In the genomic region with DNA sequence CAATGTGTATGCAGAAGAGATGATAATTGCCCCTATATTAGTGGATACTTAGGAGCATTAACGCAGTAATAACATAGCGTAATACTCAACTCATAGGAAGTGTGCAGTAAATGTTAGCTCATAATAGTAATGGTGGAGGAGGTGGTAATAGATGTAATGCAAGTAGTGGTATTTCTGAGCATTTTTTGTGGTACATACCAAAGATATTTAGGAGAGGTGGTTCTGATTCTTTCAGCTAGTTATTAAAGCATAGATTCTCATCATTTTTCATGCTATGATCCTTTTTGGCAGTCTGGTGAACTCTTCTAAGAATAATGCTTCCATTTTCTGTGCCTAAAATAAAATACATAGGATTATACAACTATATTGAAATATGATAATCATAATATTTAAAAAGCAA, we compare ENCODE assay signal across 25 cellular contexts.
DNase-seq lines count a peak whose midpoint lies in the region; ATAC-seq and TF ChIP-seq lines count a peak whose summit lies in the region.
"Had no signal": no experiment of that assay in that cellular context is flagged by ENCODE, and none has a peak within 500 bp of the region (broad histone marks: within the 10 kb centered on the region; RNA-seq: fewer than 3 reads in every experiment).

No MANE protein-coding gene starts in this region.

- H3K9me3 Mint-ChIP-seq in WTC11 = no peaks in the 10 kb centered on the region
- H3K9me3 Mint-ChIP-seq: CD8-positive, alpha-beta T cell had no signal

- H3F3A ChIP-seq in GM23248 (ENCODE audit: insufficient read depth) = peaks cover 26% of the 10 kb centered on the region

- H4K20me1 ChIP-seq in GM23248 (ENCODE audit: insufficient read depth) = no peaks in the 10 kb centered on the region
- no peaks in the 10 kb centered on the region for H4K20me1 ChIP-seq in osteoblast (ENCODE audit: insufficient read depth, low read length)

- H3K27ac ChIP-seq in GM23248 (no peak overlapping the region), osteoblast (ENCODE audit: low read depth, low read length) (no peak overlapping the region)
- H3K27ac ChIP-seq: PC-9 had no signal

- H3K36me3 ChIP-seq in GM23248 (ENCODE audit: low read depth) = no peaks in the 10 kb centered on the region
- no peaks in the 10 kb centered on the region for H3K36me3 ChIP-seq in osteoblast (ENCODE audit: insufficient read depth, low read length)

- no peaks in the 10 kb centered on the region for H3K9me3 ChIP-seq in GM23248 (ENCODE audit: low read depth)
- no peaks in the 10 kb centered on the region for H3K9me3 ChIP-seq in osteoblast (ENCODE audit: low read depth, low read length)

- no peak overlapping the region for H3K4me3 Mint-ChIP-seq in WTC11
- H3K4me3 Mint-ChIP-seq: CD8-positive, alpha-beta T cell had no signal

- POLR2A ChIA-PET in WTC11 (lab: Charles Lee) = no interaction called here

- TF ChIP-seq CTCF in AG10803 (conservative IDR thresholded peaks at IDR 0.05; ENCODE audit: low read length) (no peak), osteoblast (IDR thresholded peaks at IDR 0.05; ENCODE audit: extremely low read depth, low read depth, low read length) (no peak), WTC11 (IDR thresholded peaks at IDR 0.05) (no peak)

- no peak overlapping the region for H3K27ac Mint-ChIP-seq in WTC11
- H3K27ac Mint-ChIP-seq: CD8-positive, alpha-beta T cell had no signal

- H3K79me2 ChIP-seq in GM23248 (ENCODE audit: insufficient read depth) (no peaks in the 10 kb centered on the region), osteoblast (ENCODE audit: insufficient read depth, low read length) (no peaks in the 10 kb centered on the region)

- CTCF ChIA-PET in WTC11 (lab: Charles Lee) = interaction anchor here (0.6 to 1.8 kb wide), 4 partner anchors 23 to 303 kb away, joined by 3 to 5 read pairs (median 4); no protein-coding TSS in a partner anchor

- no peaks in the 10 kb centered on the region for H3K9me2 ChIP-seq in GM23248 (ENCODE audit: insufficient read depth)

- no peak for ATAC-seq in WTC11
- ATAC-seq in HG03565 (IDR thresholded peaks at IDR 0.05; ENCODE audit: unreplicated experiment) = no peak
- no peak for ATAC-seq in GM18498 (IDR thresholded peaks at IDR 0.05; ENCODE audit: unreplicated experiment)
- ATAC-seq: CD8-positive, alpha-beta T cell; HepG2 had no signal

- H3K4me3 ChIP-seq in AG10803 (ENCODE audit: low read length) (no peak overlapping the region), GM23248 (no peak overlapping the region), osteoblast (ENCODE audit: insufficient read depth, low read length) (no peak overlapping the region)
- H3K4me3 ChIP-seq: PC-9 had no signal

- H3K4me1 Mint-ChIP-seq in WTC11 = no peaks in the 10 kb centered on the region

- no peaks in the 10 kb centered on the region for H3K36me3 Mint-ChIP-seq in WTC11

- no peak overlapping the region for H2AFZ ChIP-seq in GM23248
- no peak overlapping the region for H2AFZ ChIP-seq in osteoblast (ENCODE audit: low read length)
- H2AFZ ChIP-seq: PC-9 had no signal

- in situ Hi-C loops in GM23248 (cut with MboI) = no loop called here

- H3K27me3 ChIP-seq in GM23248 (replicated peaks; ENCODE audit: insufficient read depth) (no peaks in the 10 kb centered on the region), osteoblast (ENCODE audit: insufficient read depth, low read length) (no peaks in the 10 kb centered on the region)

- H3K4me2 ChIP-seq in GM23248 (ENCODE audit: unreplicated experiment) (peak overlapping the region; percentile 9), osteoblast (ENCODE audit: insufficient read depth, low read length) (no peak overlapping the region)
- H3K4me2 ChIP-seq: PC-9 had no signal

- DNase-seq in AG10803 (ENCODE audit: low read depth) = peak; percentile 67
- no peak for DNase-seq in GM23248
- peak; percentile 16 for DNase-seq in astrocyte of the hippocampus (ENCODE audit: low read depth, low spot score)
- peak; percentile 15 for DNase-seq in osteoblast (ENCODE audit: insufficient read length, low spot score, missing footprints)
- DNase-seq in COR-L47 (lab: John Stamatoyannopoulos, UW) = no peak
- no peak for DNase-seq in WTC11 (ENCODE audit: low spot score)
- DNase-seq: AML-193; C1 segment of cervical spinal cord; Calu3; CD8-positive, alpha-beta T cell; GF-D8; KBM-7; MM.1S; NCI-H1048; NCI-H1417 treated with DMSO at 0.1 percent for 48 hours; NCI-H187; NCI-H2227 treated with DMSO at 0.1 percent for 48 hours; NCI-H510A; NCI-H748 treated with DMSO at 0.1 percent for 48 hours; PC-9; RPMI8226; SHP77 had no signal

- H3K4me1 ChIP-seq in GM23248 (ENCODE audit: insufficient read depth) = peaks cover 36% of the 10 kb centered on the region
- peaks cover 13% of the 10 kb centered on the region for H3K4me1 ChIP-seq in osteoblast (ENCODE audit: insufficient read depth, low read length)

- H3K9ac ChIP-seq in GM23248 = no peak overlapping the region

- H3K27me3 Mint-ChIP-seq in WTC11 (ENCODE audit: low read depth) = no peaks in the 10 kb centered on the region

- 86 to 95% methylated on average over 2 of the region's 2 CpGs for WGBS in GM23248 (ENCODE audit: low coverage in 1 of 2, low lambda C conversion rate in 2 of 2, missing lambda C conversion rate in 2 of 2), 2 experiments

TF ChIP-seq in WTC11, 78 proteins besides CTCF, POLR2A, EP300 and RAD21:
- TF ChIP-seq NFYB (CRISPR knock-in tag; conservative IDR thresholded peaks at IDR 0.05; ENCODE audit: low read depth) (no peak), TP53 (CRISPR knock-in tag; IDR thresholded peaks at IDR 0.05) (no peak), PRRX2 (CRISPR knock-in tag; IDR thresholded peaks at IDR 0.05) (no peak), FOXK1 (CRISPR knock-in tag; IDR thresholded peaks at IDR 0.05) (no peak)
- TF ChIP-seq, protein P1, sequence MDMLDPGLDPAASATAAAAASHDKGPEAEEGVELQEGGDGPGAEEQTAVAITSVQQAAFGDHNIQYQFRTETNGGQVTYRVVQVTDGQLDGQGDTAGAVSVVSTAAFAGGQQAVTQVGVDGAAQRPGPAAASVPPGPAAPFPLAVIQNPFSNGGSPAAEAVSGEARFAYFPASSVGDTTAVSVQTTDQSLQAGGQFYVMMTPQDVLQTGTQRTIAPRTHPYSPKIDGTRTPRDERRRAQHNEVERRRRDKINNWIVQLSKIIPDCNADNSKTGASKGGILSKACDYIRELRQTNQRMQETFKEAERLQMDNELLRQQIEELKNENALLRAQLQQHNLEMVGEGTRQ (CRISPR knock-in tag; IDR thresholded peaks at IDR 0.05) = no peak
- TF ChIP-seq, protein P2, sequence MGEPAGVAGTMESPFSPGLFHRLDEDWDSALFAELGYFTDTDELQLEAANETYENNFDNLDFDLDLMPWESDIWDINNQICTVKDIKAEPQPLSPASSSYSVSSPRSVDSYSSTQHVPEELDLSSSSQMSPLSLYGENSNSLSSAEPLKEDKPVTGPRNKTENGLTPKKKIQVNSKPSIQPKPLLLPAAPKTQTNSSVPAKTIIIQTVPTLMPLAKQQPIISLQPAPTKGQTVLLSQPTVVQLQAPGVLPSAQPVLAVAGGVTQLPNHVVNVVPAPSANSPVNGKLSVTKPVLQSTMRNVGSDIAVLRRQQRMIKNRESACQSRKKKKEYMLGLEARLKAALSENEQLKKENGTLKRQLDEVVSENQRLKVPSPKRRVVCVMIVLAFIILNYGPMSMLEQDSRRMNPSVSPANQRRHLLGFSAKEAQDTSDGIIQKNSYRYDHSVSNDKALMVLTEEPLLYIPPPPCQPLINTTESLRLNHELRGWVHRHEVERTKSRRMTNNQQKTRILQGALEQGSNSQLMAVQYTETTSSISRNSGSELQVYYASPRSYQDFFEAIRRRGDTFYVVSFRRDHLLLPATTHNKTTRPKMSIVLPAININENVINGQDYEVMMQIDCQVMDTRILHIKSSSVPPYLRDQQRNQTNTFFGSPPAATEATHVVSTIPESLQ (CRISPR knock-in tag; IDR thresholded peaks at IDR 0.05) = no peak
- TF ChIP-seq, protein P3, sequence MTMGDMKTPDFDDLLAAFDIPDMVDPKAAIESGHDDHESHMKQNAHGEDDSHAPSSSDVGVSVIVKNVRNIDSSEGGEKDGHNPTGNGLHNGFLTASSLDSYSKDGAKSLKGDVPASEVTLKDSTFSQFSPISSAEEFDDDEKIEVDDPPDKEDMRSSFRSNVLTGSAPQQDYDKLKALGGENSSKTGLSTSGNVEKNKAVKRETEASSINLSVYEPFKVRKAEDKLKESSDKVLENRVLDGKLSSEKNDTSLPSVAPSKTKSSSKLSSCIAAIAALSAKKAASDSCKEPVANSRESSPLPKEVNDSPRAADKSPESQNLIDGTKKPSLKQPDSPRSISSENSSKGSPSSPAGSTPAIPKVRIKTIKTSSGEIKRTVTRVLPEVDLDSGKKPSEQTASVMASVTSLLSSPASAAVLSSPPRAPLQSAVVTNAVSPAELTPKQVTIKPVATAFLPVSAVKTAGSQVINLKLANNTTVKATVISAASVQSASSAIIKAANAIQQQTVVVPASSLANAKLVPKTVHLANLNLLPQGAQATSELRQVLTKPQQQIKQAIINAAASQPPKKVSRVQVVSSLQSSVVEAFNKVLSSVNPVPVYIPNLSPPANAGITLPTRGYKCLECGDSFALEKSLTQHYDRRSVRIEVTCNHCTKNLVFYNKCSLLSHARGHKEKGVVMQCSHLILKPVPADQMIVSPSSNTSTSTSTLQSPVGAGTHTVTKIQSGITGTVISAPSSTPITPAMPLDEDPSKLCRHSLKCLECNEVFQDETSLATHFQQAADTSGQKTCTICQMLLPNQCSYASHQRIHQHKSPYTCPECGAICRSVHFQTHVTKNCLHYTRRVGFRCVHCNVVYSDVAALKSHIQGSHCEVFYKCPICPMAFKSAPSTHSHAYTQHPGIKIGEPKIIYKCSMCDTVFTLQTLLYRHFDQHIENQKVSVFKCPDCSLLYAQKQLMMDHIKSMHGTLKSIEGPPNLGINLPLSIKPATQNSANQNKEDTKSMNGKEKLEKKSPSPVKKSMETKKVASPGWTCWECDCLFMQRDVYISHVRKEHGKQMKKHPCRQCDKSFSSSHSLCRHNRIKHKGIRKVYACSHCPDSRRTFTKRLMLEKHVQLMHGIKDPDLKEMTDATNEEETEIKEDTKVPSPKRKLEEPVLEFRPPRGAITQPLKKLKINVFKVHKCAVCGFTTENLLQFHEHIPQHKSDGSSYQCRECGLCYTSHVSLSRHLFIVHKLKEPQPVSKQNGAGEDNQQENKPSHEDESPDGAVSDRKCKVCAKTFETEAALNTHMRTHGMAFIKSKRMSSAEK (CRISPR knock-in tag; IDR thresholded peaks at IDR 0.05; ENCODE audit: borderline replicate concordance) = no peak

Comparison
In these comparisons a context has a peak if more than half of its experiments do, and no peak if none do; other contexts are left out.
1. DNase-seq: peak in AG10803 (single experiment), astrocyte of the hippocampus (single experiment) and osteoblast (single experiment); none in GM23248 (single experiment), COR-L47 (single experiment) and WTC11 (single experiment).